ENCODE assay signal across 22 cellular contexts in the genomic region with DNA sequence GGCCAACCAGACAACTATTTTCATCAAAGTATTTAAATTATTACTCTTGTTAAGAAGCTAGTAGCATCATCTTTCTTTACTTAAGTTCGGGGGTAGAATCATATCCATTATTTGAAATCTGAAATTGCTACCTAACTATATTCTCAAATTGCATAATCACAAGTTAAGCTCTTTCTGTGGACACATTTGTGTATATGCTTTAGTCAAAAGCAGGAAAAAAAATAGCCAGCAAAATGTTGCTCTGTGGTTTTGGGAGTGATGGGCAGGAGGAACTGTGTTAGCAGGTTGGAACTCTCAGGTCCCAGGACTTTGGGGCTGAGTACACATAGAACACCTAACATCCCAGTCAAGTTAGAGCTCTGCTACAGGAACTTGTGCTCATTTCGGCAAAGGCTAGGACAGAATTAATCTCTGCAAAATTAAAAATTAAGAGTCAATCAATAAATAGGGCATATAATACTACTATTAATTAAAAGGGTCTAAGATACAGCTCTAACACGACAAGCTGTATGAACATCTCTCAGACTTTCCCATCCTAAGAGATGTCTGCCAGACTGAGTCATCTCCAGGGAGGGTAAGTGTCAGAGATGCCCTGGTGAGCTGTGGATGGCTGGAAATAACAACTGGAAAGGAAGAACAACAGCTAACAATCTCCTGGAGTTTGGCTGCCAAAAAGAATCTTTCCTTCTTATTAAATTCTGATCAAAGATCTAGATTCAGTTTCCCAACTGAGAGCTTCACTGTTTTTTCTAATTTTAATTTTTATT.
A peak's percentile ranks its signal among the peaks of the same experiment; 100 is the strongest.
DNase-seq lines count a peak whose midpoint lies in the region; ATAC-seq, FAIRE-seq and TF ChIP-seq lines count a peak whose summit lies in the region.
"Had no signal": no experiment of that assay in that cellular context is flagged by ENCODE, and none has a peak within 500 bp of the region (broad histone marks: within the 10 kb centered on the region; RNA-seq: fewer than 3 reads in every experiment).

No MANE protein-coding gene starts in this region.

- no peak for TF ChIP-seq CTCF in heart left ventricle (IDR thresholded peaks at IDR 0.05)
- TF ChIP-seq CTCF in right atrium auricular region (IDR thresholded peaks at IDR 0.05), result no peak

- intact Hi-C loops in heart left ventricle (cut with DNase I), result no loop called here

- H3K36me3 ChIP-seq in heart left ventricle, result no peaks in the 10 kb centered on the region
- H3K36me3 ChIP-seq in right atrium auricular region, result no peaks in the 10 kb centered on the region
- H3K36me3 ChIP-seq: colonic mucosa had no signal

- H3K4me3 ChIP-seq in heart left ventricle (no peak overlapping the region), right atrium auricular region (no peak overlapping the region)
- H3K4me3 ChIP-seq: colonic mucosa, PC-9 had no signal

- peak in 3 of 4 donors; percentile 44 to 72 (median 58) for ATAC-seq in heart left ventricle
- no peak for ATAC-seq in GM21528 (IDR thresholded peaks at IDR 0.05; ENCODE audit: low FRiP score, unreplicated experiment)
- ATAC-seq: SK-N-SH treated with all-trans-retinoic acid at 6 μM for 48 hours; stimulated activated naive CD8-positive, alpha-beta T cell treated with anti-CD3 and anti-CD28 coated beads, Interleukin-15, Interleukin-2, amounts not matched to agents 100 U/mL and 50 U/mL, for 24 hours had no signal

- no peak for FAIRE-seq in urothelium cell line (lab: Jason Lieb, UNC)
- FAIRE-seq: endothelial cell of umbilical vein, frontal cortex had no signal

- TF ChIP-seq POLR2A in heart left ventricle (IDR thresholded peaks at IDR 0.05), result no peak

- 55 to 72% (median 66%) methylated on average over 3 of the region's 3 CpGs for WGBS in heart left ventricle, 4 donors

- H3K4me1 ChIP-seq in heart left ventricle (peaks cover 0 to 53% (median 21%) of the 10 kb centered on the region in 12 donors), right atrium auricular region (peaks cover 0 to 31% of the 10 kb centered on the region in 2 donors)

- no peaks in the 10 kb centered on the region for H3K9me3 ChIP-seq in heart left ventricle
- no peaks in the 10 kb centered on the region for H3K9me3 ChIP-seq in right atrium auricular region
- H3K9me3 ChIP-seq: colonic mucosa had no signal

- H3K27ac ChIP-seq in heart left ventricle (peak overlapping the region in 3 of 12 donors; percentile 48 to 58 (median 56)), right atrium auricular region (peak overlapping the region in 1 of 2 donors; percentile 59)
- H3K27ac ChIP-seq: colonic mucosa, PC-9 had no signal

- H3K27me3 ChIP-seq in heart left ventricle (no peaks in the 10 kb centered on the region), right atrium auricular region (no peaks in the 10 kb centered on the region)
- H3K27me3 ChIP-seq: colonic mucosa had no signal

- no peak for DNase-seq in heart left ventricle
- no peak for DNase-seq in right atrium auricular region (ENCODE audit: low spot score)
- peak; percentile 28 for DNase-seq in astrocyte of the hippocampus (ENCODE audit: low read depth, low spot score)
- peak; percentile 89 for DNase-seq in kidney glomerular epithelial cell (lab: John Stamatoyannopoulos, UW)
- DNase-seq in urothelium cell line (ENCODE audit: low spot score), result peak; percentile 17
- no peak for DNase-seq in activated CD4-positive, alpha-beta T cell treated with anti-CD3 and anti-CD28 coated beads, Interleukin-2, amount 50 U/mL, for 4 hours
- no peak for DNase-seq in DMS53 (lab: John Stamatoyannopoulos, UW)
- DNase-seq: 8988T; activated effector memory CD4-positive, alpha-beta T cell treated with Interleukin-2 at 50 U/mL for 16 hours; amniotic stem cell; colonic mucosa; DMS79; KG1; naive B cell; NCI-H1105; PC-9; stimulated activated naive CD8-positive, alpha-beta T cell treated with anti-CD3 and anti-CD28 coated beads, Interleukin-15, Interleukin-2, amounts not matched to agents 100 U/mL and 50 U/mL, for 24 hours; trophoblast cell had no signal

Comparison
In these comparisons a context has a peak if more than half of its experiments do, and no peak if none do; other contexts are left out.
1. DNase-seq: peak in astrocyte of the hippocampus (single experiment), kidney glomerular epithelial cell (single experiment) and urothelium cell line (single experiment); none in heart left ventricle (0 of 5), right atrium auricular region (single experiment), activated CD4-positive, alpha-beta T cell treated with anti-CD3 and anti-CD28 coated beads, Interleukin-2, amount 50 U/mL, for 4 hours (0 of 2) and DMS53 (single experiment).